Comparison of ENCODE assay signal across 11 cellular contexts in genomic region chr7:55641811-55642210, GRCh38.
A peak's percentile ranks its signal among the peaks of the same experiment; 100 is the strongest.
DNase-seq lines count a peak whose midpoint lies in the region; ATAC-seq and TF ChIP-seq lines count a peak whose summit lies in the region.
"Had no signal": no experiment of that assay in that cellular context is flagged by ENCODE, and none has a peak within 500 bp of the region (broad histone marks: within the 10 kb centered on the region; RNA-seq: fewer than 3 reads in every experiment).

No MANE protein-coding gene starts in this region.

- peaks cover 2% of the 10 kb centered on the region for H3K27me3 Mint-ChIP-seq in activated CD8-positive, alpha-beta T cell treated with anti-CD3 and anti-CD28 coated beads, Interleukin-2, amount 10 ng/mL, durations not matched to agents 7 days and 5 days (ENCODE audit: low read depth)

- no peak for TF ChIP-seq CTCF in DND-41 (IDR thresholded peaks at IDR 0.05; ENCODE audit: borderline replicate concordance, extremely low read depth, low read length, poor library complexity, severe bottlenecking)

- no peak overlapping the region for H3K27ac ChIP-seq in DND-41 (ENCODE audit: low read length)
- H3K27ac ChIP-seq: esophagus squamous epithelium had no signal

- H3K9me3 Mint-ChIP-seq in activated CD8-positive, alpha-beta T cell treated with anti-CD3 and anti-CD28 coated beads, Interleukin-2, amount 10 ng/mL, durations not matched to agents 7 days and 5 days (ENCODE audit: insufficient read depth) = no peaks in the 10 kb centered on the region

- H3K27ac Mint-ChIP-seq in activated CD8-positive, alpha-beta T cell treated with anti-CD3 and anti-CD28 coated beads, Interleukin-2, amount 10 ng/mL, durations not matched to agents 7 days and 5 days = peak overlapping the region; percentile 62

- H3K4me1 ChIP-seq in DND-41 (ENCODE audit: insufficient read depth, low read length) = peaks cover 12% of the 10 kb centered on the region

- H3K4me3 ChIP-seq in DND-41 (ENCODE audit: low read depth in 1 of 2, low read length in 2 of 2) = no peak overlapping the region
- H3K4me3 ChIP-seq: esophagus squamous epithelium, MG63 had no signal

- H3K4me1 Mint-ChIP-seq in activated CD8-positive, alpha-beta T cell treated with anti-CD3 and anti-CD28 coated beads, Interleukin-2, amount 10 ng/mL, durations not matched to agents 7 days and 5 days (ENCODE audit: low read depth) = peaks cover 11% of the 10 kb centered on the region
- H3K4me1 Mint-ChIP-seq: neural crest cell had no signal

- no peak for DNase-seq in DND-41
- peak; percentile 17 for DNase-seq in GM19240 (ENCODE audit: insufficient read length, low spot score)
- DNase-seq in activated CD8-positive, alpha-beta T cell treated with anti-CD3 and anti-CD28 coated beads, Interleukin-2, amount 10 ng/mL, durations not matched to agents 7 days and 5 days = peak; percentile 47
- DNase-seq in HUDEP-2 (lab: John Stamatoyannopoulos, UW; ENCODE audit: unreplicated experiment in 76 of 76) = no peak
- DNase-seq in NCI-H187 treated with DMSO at 0.1 percent for 48 hours (lab: John Stamatoyannopoulos, UW) = no peak
- no peak for DNase-seq in DMS79 (lab: John Stamatoyannopoulos, UW)
- DNase-seq: esophagus squamous epithelium had no signal

- no peak overlapping the region for H2AFZ ChIP-seq in DND-41 (ENCODE audit: low read depth, low read length)

- H3K36me3 Mint-ChIP-seq in activated CD8-positive, alpha-beta T cell treated with anti-CD3 and anti-CD28 coated beads, Interleukin-2, amount 10 ng/mL, durations not matched to agents 7 days and 5 days (ENCODE audit: low read depth) = peaks cover 2% of the 10 kb centered on the region

- H3K9me3 ChIP-seq in DND-41 (ENCODE audit: insufficient read depth, low read length, severe bottlenecking) = no peaks in the 10 kb centered on the region
- H3K9me3 ChIP-seq: esophagus squamous epithelium, MG63 had no signal

- no peaks in the 10 kb centered on the region for H3K27me3 ChIP-seq in DND-41 (ENCODE audit: insufficient read depth, low read length, poor library complexity)
- H3K27me3 ChIP-seq: esophagus squamous epithelium, MG63 had no signal

- no peaks in the 10 kb centered on the region for H4K20me1 ChIP-seq in DND-41 (ENCODE audit: insufficient read depth, low read length)

- H3K36me3 ChIP-seq in DND-41 (ENCODE audit: insufficient read depth, low read length) = no peaks in the 10 kb centered on the region
- H3K36me3 ChIP-seq: esophagus squamous epithelium, MG63 had no signal

- H3K4me2 ChIP-seq in DND-41 (ENCODE audit: insufficient read depth, low read length) = no peak overlapping the region

- ATAC-seq in DND-41 (ENCODE audit: insufficient read depth, low read depth) (peak; percentile 64), HG03060 (IDR thresholded peaks at IDR 0.05; ENCODE audit: low read depth, unreplicated experiment) (peak; percentile 67), HG02970 (IDR thresholded peaks at IDR 0.05; ENCODE audit: low FRiP score, unreplicated experiment) (no peak)
- peak; percentile 77 for ATAC-seq in activated CD8-positive, alpha-beta T cell treated with anti-CD3 and anti-CD28 coated beads, Interleukin-2, amount 10 ng/mL, durations not matched to agents 7 days and 5 days

- H3K9ac ChIP-seq in DND-41 (ENCODE audit: low read depth, low read length) = no peak overlapping the region

- peak overlapping the region; percentile 45 for H3K4me3 Mint-ChIP-seq in activated CD8-positive, alpha-beta T cell treated with anti-CD3 and anti-CD28 coated beads, Interleukin-2, amount 10 ng/mL, durations not matched to agents 7 days and 5 days
- H3K4me3 Mint-ChIP-seq: neural crest cell had no signal

- H3K79me2 ChIP-seq in DND-41 (ENCODE audit: insufficient read depth, low read length) = no peaks in the 10 kb centered on the region

- POLR2A ChIA-PET in activated CD8-positive, alpha-beta T cell treated with anti-CD3 and anti-CD28 coated beads, Interleukin-2, amount 10 ng/mL, durations not matched to agents 7 days and 5 days (lab: Charles Lee) = interaction anchor here (0.6 to 1.5 kb wide), 3 partner anchors 12 to 464 kb away, joined by 3 read pairs; no protein-coding TSS in a partner anchor

- CTCF ChIA-PET in activated CD8-positive, alpha-beta T cell treated with anti-CD3 and anti-CD28 coated beads, Interleukin-2, amount 10 ng/mL, durations not matched to agents 7 days and 5 days (lab: Charles Lee) = interaction anchor here (0.7 to 2.6 kb wide), 18 partner anchors 10 to 475 kb away, joined by 3 to 17 read pairs (median 4); partner anchors contain the start of genes NUPR2 and SUMF2

Comparison
In these comparisons a context has a peak if more than half of its experiments do, and no peak if none do; other contexts are left out.
1. DNase-seq: peak in GM19240 (single experiment) and activated CD8-positive, alpha-beta T cell treated with anti-CD3 and anti-CD28 coated beads, Interleukin-2, amount 10 ng/mL, durations not matched to agents 7 days and 5 days (single experiment); none in DND-41 (single experiment), HUDEP-2 (0 of 76), NCI-H187 treated with DMSO at 0.1 percent for 48 hours (single experiment) and DMS79 (single experiment).